ENCODE assay signal across 32 cellular contexts in genomic region chr4:5616331-5616950, GRCh38.
"Had no signal": no experiment of that assay in that cellular context is flagged by ENCODE, and none has a peak within 500 bp of the region (broad histone marks: within the 10 kb centered on the region; RNA-seq: fewer than 3 reads in every experiment).

No MANE protein-coding gene starts in this region.

- ATAC-seq: activated CD8-positive, alpha-beta T cell treated with anti-CD3 and anti-CD28 coated beads for 36 hours; activated naive CD4-positive, alpha-beta T cell treated with anti-CD3 and anti-CD28 coated beads, Interleukin-2, amount 50 U/mL, for 72 hours; activated T-cell treated with anti-CD3 and anti-CD28 coated beads, Interleukin-2, amount 50 U/mL, for 4 hours; activated T-cell treated with anti-CD3 and anti-CD28 coated beads, Interleukin-2, amount 50 U/mL, for 72 hours; activated T-helper 17 cell treated with anti-CD3 and anti-CD28 coated beads, Interleukin-2, amount 50 U/mL, for 72 hours; body of pancreas had no signal

- H3K9me3 ChIP-seq: adrenal gland, body of pancreas, breast epithelium had no signal

- H3K27ac ChIP-seq: adrenal gland, body of pancreas, brain microvascular endothelial cell, breast epithelium, VCaP had no signal

- H3K36me3 ChIP-seq: adrenal gland, breast epithelium had no signal

- DNase-seq: activated B cell treated with CpG ODN at 0.5 μM for 24 hours; activated CD4-positive, alpha-beta memory T cell treated with anti-CD3 and anti-CD28 coated beads for 36 hours; activated CD4-positive, alpha-beta T cell treated with anti-CD3 and anti-CD28 coated beads for 4 hours; activated CD4-positive, alpha-beta T cell treated with anti-CD3 and anti-CD28 coated beads, Interleukin-2, amount 10 ng/mL, durations not matched to agents 24 days and 14 days; activated CD4-positive, alpha-beta T cell treated with anti-CD3 and anti-CD28 coated beads, Interleukin-2, amount 50 U/mL, for 1 hour; activated CD4-positive, alpha-beta T cell treated with anti-CD3 and anti-CD28 coated beads, Interleukin-2, amount 50 U/mL, for 4 hours; activated CD4-positive, CD25-positive, alpha-beta regulatory T cell treated with anti-CD3 and anti-CD28 coated beads, Interleukin-2, amount 50 U/mL, for 72 hours; activated CD8-positive, alpha-beta memory T cell treated with anti-CD3 and anti-CD28 coated beads, Interleukin-2, amount 50 U/mL, for 4 hours; activated CD8-positive, alpha-beta T cell treated with anti-CD3 and anti-CD28 coated beads for 36 hours; activated effector memory CD4-positive, alpha-beta T cell treated with anti-CD3 and anti-CD28 coated beads, Interleukin-2, amount 50 U/mL, for 16 hours; activated gamma-delta T cell treated with Interleukin-2 at 50 U/mL for 16 hours; activated naive CD4-positive, alpha-beta T cell; activated naive CD4-positive, alpha-beta T cell treated with anti-CD3 and anti-CD28 coated beads for 36 hours; activated naive CD4-positive, alpha-beta T cell treated with anti-CD3 and anti-CD28 coated beads, Interleukin-2, amount 50 U/mL, for 16 hours; activated naive CD8-positive, alpha-beta T cell treated with anti-CD3 and anti-CD28 coated beads for 36 hours; activated T-cell treated with anti-CD3 and anti-CD28 coated beads for 4 hours; activated T-cell treated with anti-CD3 and anti-CD28 coated beads, Interleukin-2, amount 50 U/mL, for 1 hour; activated T-cell treated with anti-CD3 and anti-CD28 coated beads, Interleukin-2, amount 50 U/mL, for 4 hours; activated T-cell treated with anti-CD3 and anti-CD28 coated beads, Interleukin-2, amount 50 U/mL, for 72 hours; adrenal gland; amniotic stem cell; aorta; body of pancreas; brain microvascular endothelial cell; central memory CD4-positive, alpha-beta T cell; T-helper 1 cell; T-helper 2 cell; T-helper 9 cell had no signal

- H3K27me3 ChIP-seq: adrenal gland, body of pancreas, brain microvascular endothelial cell, breast epithelium had no signal

- H3K4me1 ChIP-seq: adrenal gland, body of pancreas, breast epithelium had no signal

- H3K4me3 ChIP-seq: adrenal gland, body of pancreas, breast epithelium had no signal
